In genomic region chr20:56689852-56690485, GRCh38 we compare ENCODE assay signal across 15 cellular contexts.
DNase-seq lines count a peak whose midpoint lies in the region; ATAC-seq, FAIRE-seq and TF ChIP-seq lines count a peak whose summit lies in the region.
"Had no signal": no experiment of that assay in that cellular context is flagged by ENCODE, and none has a peak within 500 bp of the region (broad histone marks: within the 10 kb centered on the region; RNA-seq: fewer than 3 reads in every experiment).

No MANE protein-coding gene starts in this region.

- H3F3A ChIP-seq in PC-3 (ENCODE audit: low read length, unreplicated experiment), result no peaks in the 10 kb centered on the region

- H3K4me3 ChIP-seq in HepG2 (replicated peaks in 1 of 3; ENCODE audit: insufficient read depth in 1 of 3, low read depth in 2 of 3, low read length in 3 of 3), result no peak overlapping the region
- H3K4me3 ChIP-seq in right lobe of liver, result no peak overlapping the region
- H3K4me3 ChIP-seq in PC-3 (ENCODE audit: low read length), result peak overlapping the region; percentile 12; the same call in 1 of the 2 replicates
- H3K4me3 ChIP-seq: ascending aorta had no signal

- no peaks in the 10 kb centered on the region for H3K36me3 Mint-ChIP-seq in CD4-positive, alpha-beta T cell (ENCODE audit: low read depth)
- H3K36me3 Mint-ChIP-seq: naive B cell had no signal

- peaks cover 2% of the 10 kb centered on the region for H3K9me3 Mint-ChIP-seq in CD4-positive, alpha-beta T cell

- H3K4me2 ChIP-seq in HepG2 (ENCODE audit: low read depth, low read length), result no peak overlapping the region
- H3K4me2 ChIP-seq in PC-3 (ENCODE audit: low read length), result peak overlapping the region; percentile 64

- H3K27me3 ChIP-seq in HepG2 (ENCODE audit: control insufficient read depth in 1 of 2, insufficient read depth in 2 of 2, low read length in 2 of 2) (peaks cover 11 to 73% of the 10 kb centered on the region in 2 experiments; a peak in 4 of 5 replicates), right lobe of liver (no peaks in the 10 kb centered on the region), PC-3 (ENCODE audit: low read length) (no peaks in the 10 kb centered on the region)
- H3K27me3 ChIP-seq in CD4-positive, alpha-beta T cell (ENCODE audit: control insufficient read depth, insufficient read depth, low read length), result peaks cover 9% of the 10 kb centered on the region
- H3K27me3 ChIP-seq: ascending aorta had no signal

- H3K4me1 Mint-ChIP-seq in CD4-positive, alpha-beta T cell (ENCODE audit: low read depth), result no peaks in the 10 kb centered on the region
- H3K4me1 Mint-ChIP-seq: naive B cell had no signal

- peaks cover 7% of the 10 kb centered on the region for H3K27me3 Mint-ChIP-seq in CD4-positive, alpha-beta T cell

- DNase-seq in HepG2 (ENCODE audit: low spot score), result no peak
- DNase-seq in right lobe of liver, result no peak
- DNase-seq in PC-3, result peak; percentile 63
- DNase-seq in fibroblast of peridontal ligament (ENCODE audit: extremely low read depth), result peak; percentile 57
- no peak for DNase-seq in CD4-positive, alpha-beta T cell
- DNase-seq in cortex of kidney (lab: John Stamatoyannopoulos, UW), result no peak
- no peak for DNase-seq in SW 1271 (lab: John Stamatoyannopoulos, UW)
- no peak for DNase-seq in ureter (ENCODE audit: low spot score)
- DNase-seq: activated CD8-positive, alpha-beta memory T cell treated with anti-CD3 and anti-CD28 coated beads for 24 hours; activated effector memory CD4-positive, alpha-beta T cell treated with anti-CD3 and anti-CD28 coated beads, Interleukin-2, amount 50 U/mL, for 16 hours; erythroblast; naive B cell had no signal

- CTCF ChIA-PET in HepG2 (lab: Yijun Ruan, JAX; ENCODE audit: low intra/inter-chr PET ratio, low total read pairs) (no interaction called here), PC-3 (lab: Charles Lee) (interaction anchor here (0.6 kb wide), 1 partner anchor 159 kb away, joined by 3 read pairs; no protein-coding TSS in a partner anchor)
- CTCF ChIA-PET in CD4-positive, alpha-beta T cell (lab: Charles Lee), result no interaction called here

- H3K4me1 ChIP-seq in HepG2 (ENCODE audit: insufficient read depth, low read length), result no peaks in the 10 kb centered on the region
- no peaks in the 10 kb centered on the region for H3K4me1 ChIP-seq in right lobe of liver
- H3K4me1 ChIP-seq in PC-3 (ENCODE audit: insufficient read depth, low read length), result peaks cover 30% of the 10 kb centered on the region
- H3K4me1 ChIP-seq: ascending aorta had no signal

- H3K9ac ChIP-seq in HepG2 (ENCODE audit: insufficient read depth, low read depth, low read length) (no peak overlapping the region), PC-3 (ENCODE audit: low read length) (peak overlapping the region; percentile 17; the same call in 1 of the 2 replicates)

- WGBS in HepG2 (ENCODE audit: low lambda C conversion rate), result 4% methylated on average over 7 of the region's 8 CpGs
- whole genome bisulfite sequencing in right lobe of liver (ENCODE audit: insufficient coverage, low coverage, low lambda C conversion rate, missing lambda C conversion rate), result 9% methylated on average over 2 of the region's 8 CpGs

- POLR2A ChIA-PET in HepG2 (lab: Yijun Ruan, JAX) (no interaction called here), PC-3 (lab: Charles Lee; ENCODE audit: unreplicated experiment) (no interaction called here)
- POLR2A ChIA-PET in CD4-positive, alpha-beta T cell (lab: Charles Lee), result no interaction called here

- TF ChIP-seq CTCF in HepG2 (CRISPR knock-in tag; IDR thresholded peaks at IDR 0.05), result no peak
- TF ChIP-seq CTCF in right lobe of liver (IDR thresholded peaks at IDR 0.05), result no peak
- TF ChIP-seq CTCF in PC-3 (conservative IDR thresholded peaks at IDR 0.05; ENCODE audit: low read depth, low read length), result no peak
- no peak for TF ChIP-seq CTCF in CD4-positive, alpha-beta T cell (IDR thresholded peaks at IDR 0.05)

- TF ChIP-seq RAD21 in HepG2 (CRISPR knock-in tag; IDR thresholded peaks at IDR 0.05), result no peak

- BruUV-seq in HepG2 (replicated peaks; lab: Mats Ljungman, UMichigan) (no TSS peak), PC-3 (replicated peaks; lab: Mats Ljungman, UMichigan) (no TSS peak)

- no peaks in the 10 kb centered on the region for H3K9me2 ChIP-seq in PC-3 (replicated peaks; ENCODE audit: low read length)

- H3K79me2 ChIP-seq in HepG2 (ENCODE audit: insufficient read depth, low read length) (no peaks in the 10 kb centered on the region), PC-3 (ENCODE audit: low read length) (no peaks in the 10 kb centered on the region)

- no peak overlapping the region for H3K27ac Mint-ChIP-seq in CD4-positive, alpha-beta T cell

- no peak for ATAC-seq in HepG2
- ATAC-seq in right lobe of liver, result no peak
- peak; percentile 36 for ATAC-seq in PC-3
- no peak for ATAC-seq in CD4-positive, alpha-beta T cell (ENCODE audit: poor library complexity)

- H2AFZ ChIP-seq in HepG2 (ENCODE audit: low read length), result no peak overlapping the region
- peak overlapping the region; percentile 29 for H2AFZ ChIP-seq in PC-3 (ENCODE audit: low read length)

- TF ChIP-seq EP300 in HepG2 (IDR thresholded peaks at IDR 0.05; ENCODE audit: low read depth in 2 of 2, low read length in 2 of 2) (no peak), HepG2 (CRISPR knock-in tag; IDR thresholded peaks at IDR 0.05; ENCODE audit: borderline replicate concordance) (no peak)

- H3K27ac ChIP-seq in HepG2 (ENCODE audit: extremely low read length, insufficient read depth, low read length) (no peak overlapping the region), right lobe of liver (no peak overlapping the region), PC-3 (ENCODE audit: low read length) (peak overlapping the region; percentile 70)
- no peak overlapping the region for H3K27ac ChIP-seq in CD4-positive, alpha-beta T cell (ENCODE audit: low read depth, low read length)
- H3K27ac ChIP-seq: ascending aorta, VCaP had no signal

- FAIRE-seq in HepG2 (lab: Jason Lieb, UNC), result no peak

- no peaks in the 10 kb centered on the region for H3K9me3 ChIP-seq in HepG2 (ENCODE audit: low read length)
- H3K9me3 ChIP-seq in right lobe of liver, result no peaks in the 10 kb centered on the region
- H3K9me3 ChIP-seq in PC-3 (ENCODE audit: low read length), result no peaks in the 10 kb centered on the region
- no peaks in the 10 kb centered on the region for H3K9me3 ChIP-seq in CD4-positive, alpha-beta T cell (ENCODE audit: control insufficient read depth, low read length)
- H3K9me3 ChIP-seq: ascending aorta, Caco-2 had no signal

- TF ChIP-seq POLR2A in HepG2 (IDR thresholded peaks at IDR 0.05; ENCODE audit: insufficient read depth in 1 of 2, low read depth in 2 of 2, low read length in 2 of 2), result no peak
- no peak for TF ChIP-seq POLR2A in right lobe of liver (IDR thresholded peaks at IDR 0.05)

- no peaks in the 10 kb centered on the region for H3K36me3 ChIP-seq in HepG2 (replicated peaks in 1 of 2; ENCODE audit: control insufficient read depth in 1 of 2, insufficient read depth in 2 of 2, low read length in 2 of 2)
- H3K36me3 ChIP-seq in right lobe of liver, result no peaks in the 10 kb centered on the region
- H3K36me3 ChIP-seq in PC-3 (ENCODE audit: low read depth, low read length), result no peaks in the 10 kb centered on the region
- H3K36me3 ChIP-seq: ascending aorta had no signal

- in situ Hi-C loops in HepG2 (cut with HindIII; ENCODE audit: extremely low pct_ligation_motif_present, low pct_unique_long_range_greater_than_20kb), result no loop called here

- H3K4me3 Mint-ChIP-seq in CD4-positive, alpha-beta T cell, result no peak overlapping the region
- H3K4me3 Mint-ChIP-seq: naive B cell had no signal

- intact Hi-C loops in HepG2 (cut with micrococcal nuclease; ENCODE audit: unreplicated experiment), result no loop called here
- intact Hi-C loops in right lobe of liver (cut with DNase I), result no loop called here
- intact Hi-C loops in PC-3 (cut with micrococcal nuclease), result loop anchor here (2.0 kb wide), 1 partner anchor 59 kb away; no protein-coding TSS in a partner anchor
- intact Hi-C loops in CD4-positive, alpha-beta T cell (cut with DNase I, micrococcal nuclease), result no loop called here

- H4K20me1 ChIP-seq in HepG2 (ENCODE audit: insufficient read depth, low read length) (no peaks in the 10 kb centered on the region), PC-3 (ENCODE audit: low read length) (no peaks in the 10 kb centered on the region)

TF ChIP-seq in HepG2, 621 proteins besides CTCF, POLR2A, EP300 and RAD21:
- TF ChIP-seq POLR2AphosphoS5 (IDR thresholded peaks at IDR 0.05; ENCODE audit: low read depth, low read length), result no peak
- TF ChIP-seq ZNF768 (CRISPR knock-in tag; IDR thresholded peaks at IDR 0.05), result peak; percentile 95

Comparison
In these comparisons a context has a peak if more than half of its experiments do, and no peak if none do; other contexts are left out.
1. DNase-seq: peak in PC-3 (single experiment) and fibroblast of peridontal ligament (single experiment); none in HepG2 (single experiment), right lobe of liver (0 of 3), CD4-positive, alpha-beta T cell (0 of 10), cortex of kidney (single experiment), SW 1271 (0 of 2) and ureter (single experiment).